ENCODE assay signal across 19 cellular contexts in genomic region chr3:192986399-192986798, GRCh38.
"Had no signal": no experiment of that assay in that cellular context is flagged by ENCODE, and none has a peak within 500 bp of the region (broad histone marks: within the 10 kb centered on the region; RNA-seq: fewer than 3 reads in every experiment).

No MANE protein-coding gene starts in this region.

- H3K9me3 ChIP-seq: body of pancreas, left lung, spleen, testis, uterus had no signal

- H3K27ac Mint-ChIP-seq: activated CD4-positive, alpha-beta memory T cell treated with anti-CD3 and anti-CD28 coated beads for 36 hours; activated naive CD8-positive, alpha-beta T cell treated with anti-CD3 and anti-CD28 coated beads, Interleukin-2, amount 50 U/mL, for 24 hours; activated T-helper 1 cell treated with anti-CD3 and anti-CD28 coated beads, Interleukin-12 subunit alpha, Interleukin-12 subunit beta, Interleukin-2, Interleukin-4 antibody, amounts not matched to agents 30 ng/mL and 10 ng/mL and 1 ng/mL, durations not matched to agents 14 hours and 24 hours and 36 hours; naive thymus-derived CD8-positive, alpha-beta T cell; progenitor cell of endocrine pancreas had no signal

- H3K27ac ChIP-seq: body of pancreas, left lung, spleen, testis, uterus had no signal

- H3K9me3 Mint-ChIP-seq: activated CD4-positive, alpha-beta memory T cell treated with anti-CD3 and anti-CD28 coated beads for 36 hours; activated naive CD8-positive, alpha-beta T cell treated with anti-CD3 and anti-CD28 coated beads, Interleukin-2, amount 50 U/mL, for 24 hours; activated T-helper 1 cell treated with anti-CD3 and anti-CD28 coated beads, Interleukin-12 subunit alpha, Interleukin-12 subunit beta, Interleukin-2, Interleukin-4 antibody, amounts not matched to agents 30 ng/mL and 10 ng/mL and 1 ng/mL, durations not matched to agents 14 hours and 24 hours and 36 hours had no signal

- H3K4me3 Mint-ChIP-seq: activated CD4-positive, alpha-beta memory T cell treated with anti-CD3 and anti-CD28 coated beads for 36 hours; activated naive CD8-positive, alpha-beta T cell treated with anti-CD3 and anti-CD28 coated beads, Interleukin-2, amount 50 U/mL, for 24 hours; activated T-helper 1 cell treated with anti-CD3 and anti-CD28 coated beads, Interleukin-12 subunit alpha, Interleukin-12 subunit beta, Interleukin-2, Interleukin-4 antibody, amounts not matched to agents 30 ng/mL and 10 ng/mL and 1 ng/mL, durations not matched to agents 14 hours and 24 hours and 36 hours; naive thymus-derived CD8-positive, alpha-beta T cell had no signal

- H3K4me1 Mint-ChIP-seq: activated naive CD8-positive, alpha-beta T cell treated with anti-CD3 and anti-CD28 coated beads, Interleukin-2, amount 50 U/mL, for 24 hours; naive thymus-derived CD8-positive, alpha-beta T cell had no signal

- H3K4me1 ChIP-seq: body of pancreas, left lung, spleen, testis, uterus had no signal

- DNase-seq: activated CD4-positive, alpha-beta memory T cell treated with anti-CD3 and anti-CD28 coated beads for 36 hours; activated CD4-positive, alpha-beta T cell treated with anti-CD3 and anti-CD28 coated beads for 48 hours; activated gamma-delta T cell; activated naive CD4-positive, alpha-beta T cell treated with anti-CD3 and anti-CD28 coated beads, Interleukin-2, amount 50 U/mL, for 16 hours; activated naive CD8-positive, alpha-beta T cell treated with anti-CD3 and anti-CD28 coated beads, Interleukin-2, amount 50 U/mL, for 24 hours; anterior cingulate cortex; body of pancreas; left lung; naive thymus-derived CD8-positive, alpha-beta T cell; retina; spleen; stimulated activated CD4-positive, alpha-beta T cell treated with anti-CD3 and anti-CD28 coated beads, Interleukin-4, amount 100 ng/mL, for 1 hour; stimulated activated naive CD4-positive, alpha-beta T cell; testis; uterus had no signal

- H3K36me3 ChIP-seq: left lung, spleen, uterus had no signal

- H3K27me3 ChIP-seq: body of pancreas, left lung, spleen, testis had no signal

- H3K36me3 Mint-ChIP-seq: activated CD4-positive, alpha-beta memory T cell treated with anti-CD3 and anti-CD28 coated beads for 36 hours; naive thymus-derived CD8-positive, alpha-beta T cell had no signal

- FAIRE-seq: endometrium had no signal

- H3K4me3 ChIP-seq: body of pancreas, left lung, lung, spleen, testis, uterus had no signal

- H3K27me3 Mint-ChIP-seq: activated CD4-positive, alpha-beta memory T cell treated with anti-CD3 and anti-CD28 coated beads for 36 hours; activated naive CD8-positive, alpha-beta T cell treated with anti-CD3 and anti-CD28 coated beads, Interleukin-2, amount 50 U/mL, for 24 hours; naive thymus-derived CD8-positive, alpha-beta T cell; progenitor cell of endocrine pancreas had no signal
